8 cellular contexts compared by ENCODE assay signal in genomic region chr9:127445851-127446719, GRCh38. TPM values are rescaled to one million over a fixed set of nuclear protein-coding genes. Genes with fewer than 3 reads are reported as not detected.
DNase-seq lines count a peak whose midpoint lies in the region; ATAC-seq and TF ChIP-seq lines count a peak whose summit lies in the region.

No MANE protein-coding gene starts in this region.

- peaks cover 55 to 83% of the 10 kb centered on the region in 2 donors for H3K36me3 Mint-ChIP-seq in CD4-positive, alpha-beta memory T cell

- CTCF ChIA-PET in CD4-positive, alpha-beta memory T cell (lab: Charles Lee; ENCODE audit: partially characterized antibody): no interaction called here

- no peak for DNase-seq in CD4-positive, alpha-beta memory T cell
- DNase-seq in SK-MEL-5 (ENCODE audit: low read depth, low spot score) (peak; percentile 54), glomerular visceral epithelial cell (ENCODE audit: extremely low spot score) (peak; percentile 18), transverse colon (no peak), T-helper 9 cell (no peak), amygdala (lab: John Stamatoyannopoulos, UW) (no peak)

- no peaks in the 10 kb centered on the region for H3K9me3 ChIP-seq in CD4-positive, alpha-beta memory T cell (ENCODE audit: control insufficient read depth in 1 of 2, low read length in 2 of 2)
- no peaks in the 10 kb centered on the region for H3K9me3 ChIP-seq in transverse colon

- H3K36me3 ChIP-seq in CD4-positive, alpha-beta memory T cell (ENCODE audit: insufficient read depth, low read length): peaks cover 65% of the 10 kb centered on the region
- H3K36me3 ChIP-seq in transverse colon: peaks cover 0 to 52% (median 16%) of the 10 kb centered on the region in 4 donors

- in situ Hi-C loops in SK-MEL-5 (cut with HindIII; ENCODE audit: low pct_unique_long_range_greater_than_20kb, low sequenced_read_pairs): no loop called here
- in situ Hi-C loops in transverse colon (cut with MboI; ENCODE audit: low pct_ligation_motif_present in 1 of 4, low pct_unique_long_range_greater_than_20kb in 1 of 4, low sequenced_read_pairs in 3 of 4): no loop called here

- intact Hi-C loops in CD4-positive, alpha-beta memory T cell (cut with micrococcal nuclease): no loop called here
- intact Hi-C loops in transverse colon (cut with DNase I; ENCODE audit: low total_unique reads): no loop called here

- peaks cover 22 to 45% (median 30%) of the 10 kb centered on the region in 4 donors for H3K4me1 Mint-ChIP-seq in CD4-positive, alpha-beta memory T cell

- H3K4me3 ChIP-seq in CD4-positive, alpha-beta memory T cell (ENCODE audit: low read length in 2 of 2): no peak overlapping the region
- H3K4me3 ChIP-seq in transverse colon: no peak overlapping the region

- no peak overlapping the region for H3K27ac ChIP-seq in CD4-positive, alpha-beta memory T cell (ENCODE audit: low read depth, low read length)
- no peak overlapping the region for H3K27ac ChIP-seq in transverse colon

- no peaks in the 10 kb centered on the region for H3K27me3 Mint-ChIP-seq in CD4-positive, alpha-beta memory T cell

- POLR2A ChIA-PET in CD4-positive, alpha-beta memory T cell (lab: Charles Lee; ENCODE audit: partially characterized antibody): interaction anchor here (1.2 to 1.7 kb wide), 2 partner anchors 22 to 222 kb away, joined by 3 to 5 read pairs; partner anchors contain the start of gene ZNF79

- no peak for TF ChIP-seq CTCF in transverse colon (IDR thresholded peaks at IDR 0.05)

- no peaks in the 10 kb centered on the region for H3K27me3 ChIP-seq in CD4-positive, alpha-beta memory T cell (ENCODE audit: insufficient read depth, low read length)
- no peaks in the 10 kb centered on the region for H3K27me3 ChIP-seq in transverse colon

- peaks cover 18% of the 10 kb centered on the region for H3K4me1 ChIP-seq in CD4-positive, alpha-beta memory T cell (ENCODE audit: insufficient read depth, low read length)
- H3K4me1 ChIP-seq in transverse colon: peaks cover 9 to 20% (median 16%) of the 10 kb centered on the region in 4 donors

- H3K9me3 Mint-ChIP-seq in CD4-positive, alpha-beta memory T cell: peaks cover 0 to 6% (median 0%) of the 10 kb centered on the region in 8 donors

- WGBS in transverse colon (ENCODE audit: low coverage in 1 of 2), 2 donors: 83% methylated on average over 4 of the region's 4 CpGs; no CpG with 5 or more reads in 1 of the 2 donors

- no peak overlapping the region for H3K4me3 Mint-ChIP-seq in CD4-positive, alpha-beta memory T cell

- no peak for TF ChIP-seq EP300 in transverse colon (IDR thresholded peaks at IDR 0.05; ENCODE audit: low read depth)

- no peak for ATAC-seq in HG03196 (IDR thresholded peaks at IDR 0.05; ENCODE audit: unreplicated experiment)

- H3K27ac Mint-ChIP-seq in CD4-positive, alpha-beta memory T cell: peak overlapping the region in 6 of 7 donors; percentile 32 to 97 (median 60)

- TF ChIP-seq POLR2A in GM18526 (IDR thresholded peaks at IDR 0.05; ENCODE audit: extremely low read depth, insufficient read length) (peak; percentile 23), transverse colon (IDR thresholded peaks at IDR 0.05) (no peak)

RNA-seq across cellular contexts. Expression of gene RPL12, which starts 5.1 kb away (rescaled TPM):
- 1,000 to 10,000 TPM; 1,622 to 1,664 TPM for total RNA-seq in CD4-positive, alpha-beta memory T cell
- polyA plus RNA-seq in CD4-positive, alpha-beta memory T cell: 1,000 to 10,000 TPM; 1,304 to 1,786 TPM
- 2,311 and 2,500 TPM in 2 replicates for total RNA-seq in SK-MEL-5 (2014; rRNA removed; shearing (Covaris generic))
- 2,101 and 2,675 TPM in 2 replicates for polyA plus RNA-seq in SK-MEL-5 (2015; cell fraction: cytosol; rRNA removed)
- polyA plus RNA-seq in SK-MEL-5 (2015; cell fraction: nucleus; rRNA removed): 555 and 591 TPM in 2 replicates
- total RNA-seq in transverse colon: 1,000 to 10,000 TPM; 1,054 to 2,042 (median 1,540) TPM

RNA-seq across cellular contexts. Expression of gene LRSAM1, which starts 5.2 kb away (rescaled TPM):
- 10 to 100 TPM; 30.5 to 31.3 TPM for total RNA-seq in CD4-positive, alpha-beta memory T cell
- 1 to 10 TPM; 4.3 to 9.2 TPM for polyA plus RNA-seq in CD4-positive, alpha-beta memory T cell
- total RNA-seq in SK-MEL-5 (2014; rRNA removed; shearing (Covaris generic)): 6.4 and 9.8 TPM in 2 replicates
- polyA plus RNA-seq in SK-MEL-5 (2015; cell fraction: cytosol; rRNA removed): 22.5 and 23.5 TPM in 2 replicates
- polyA plus RNA-seq in SK-MEL-5 (2015; cell fraction: nucleus; rRNA removed): 30.4 and 66.7 TPM in 2 replicates
- 10 to 100 TPM; 16.2 to 39.2 (median 26.2) TPM for total RNA-seq in transverse colon

RNA-seq across cellular contexts. Expression of gene ZNF79, which starts 21.9 kb away (rescaled TPM):
- total RNA-seq in CD4-positive, alpha-beta memory T cell: 10 to 100 TPM; 22.2 to 22.5 TPM
- 1 to 10 TPM; 1.0 to 5.8 TPM for polyA plus RNA-seq in CD4-positive, alpha-beta memory T cell
- total RNA-seq in SK-MEL-5 (2014; rRNA removed; shearing (Covaris generic)): 13.3 and 14.0 TPM in 2 replicates
- polyA plus RNA-seq in SK-MEL-5 (2015; cell fraction: cytosol; rRNA removed): 9.7 and 10.2 TPM in 2 replicates
- polyA plus RNA-seq in SK-MEL-5 (2015; cell fraction: nucleus; rRNA removed): 22.6 and 28.9 TPM in 2 replicates
- 10 to 100 TPM in 3 of 4 donors, 1 to 10 TPM in 1; 9.4 to 12.3 (median 11.3) TPM for total RNA-seq in transverse colon

RNA-seq across cellular contexts. Expression of gene SLC2A8, which starts 49.1 kb away (rescaled TPM):
- total RNA-seq in CD4-positive, alpha-beta memory T cell: 1 to 10 TPM; 2.1 to 2.3 TPM
- 1 to 10 TPM; 1.1 to 3.2 TPM for polyA plus RNA-seq in CD4-positive, alpha-beta memory T cell
- 4.4 and 10.3 TPM in 2 replicates for total RNA-seq in SK-MEL-5 (2014; rRNA removed; shearing (Covaris generic))
- polyA plus RNA-seq in SK-MEL-5 (2015; cell fraction: cytosol; rRNA removed): 8.4 and 8.5 TPM in 2 replicates
- polyA plus RNA-seq in SK-MEL-5 (2015; cell fraction: nucleus; rRNA removed): 30.3 and 30.8 TPM in 2 replicates
- 10 to 100 TPM in 3 of 4 donors, 1 to 10 TPM in 1; 9.6 to 95.8 (median 29.4) TPM for total RNA-seq in transverse colon

Comparison
In these comparisons a context has a peak if more than half of its experiments do, and no peak if none do; other contexts are left out.
1. DNase-seq: peak in SK-MEL-5 (single experiment) and glomerular visceral epithelial cell (single experiment); none in CD4-positive, alpha-beta memory T cell (0 of 5), transverse colon (single experiment), T-helper 9 cell (single experiment) and amygdala (0 of 56).